In the genomic region with DNA sequence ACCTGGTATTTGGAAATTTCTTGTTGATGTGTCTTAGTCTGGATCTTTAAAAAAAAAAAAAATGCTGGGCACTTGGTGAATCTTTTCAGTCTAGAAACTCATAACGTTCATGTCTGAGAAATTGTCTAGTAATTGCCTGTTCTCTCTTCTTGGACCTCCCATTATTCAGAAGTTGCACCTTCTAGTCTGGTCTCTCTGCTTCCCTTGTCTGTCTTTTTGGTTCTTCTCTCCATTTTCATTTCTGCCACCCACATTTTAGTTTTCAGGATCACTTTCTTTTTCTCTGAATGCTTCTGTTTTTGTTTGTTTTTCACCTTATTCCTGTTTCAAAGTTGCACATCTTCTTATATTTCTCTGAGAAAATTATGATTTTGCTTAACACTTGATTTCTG, we compare ENCODE assay signal across 29 cellular contexts. TPM values are rescaled to one million over a fixed set of nuclear protein-coding genes. Genes with fewer than 3 reads are reported as not detected.
A peak's percentile ranks its signal among the peaks of the same experiment; 100 is the strongest.
DNase-seq lines count a peak whose midpoint lies in the region; ATAC-seq, FAIRE-seq and TF ChIP-seq lines count a peak whose summit lies in the region.
"Had no signal": no experiment of that assay in that cellular context is flagged by ENCODE, and none has a peak within 500 bp of the region (broad histone marks: within the 10 kb centered on the region; RNA-seq: fewer than 3 reads in every experiment).

No MANE protein-coding gene starts in this region.

- H3K9me3 ChIP-seq in HEK293 (ENCODE audit: control insufficient read depth, insufficient read depth, low read depth, low read length) (no peaks in the 10 kb centered on the region; the same call in 1 of the 2 replicates), GM12878 (replicated peaks; ENCODE audit: control insufficient read depth, insufficient read depth, low read length) (no peaks in the 10 kb centered on the region; the same call in 2 of the 3 replicates)
- H3K9me3 ChIP-seq: BE2C had no signal

- no peak overlapping the region for H3K4me2 ChIP-seq in GM12878 (ENCODE audit: control insufficient read depth, insufficient read depth)
- H3K4me2 ChIP-seq: BLaER1 had no signal

- H4K20me1 ChIP-seq in GM12878 (ENCODE audit: control insufficient read depth, insufficient read depth) = no peaks in the 10 kb centered on the region
- H4K20me1 ChIP-seq: BLaER1 had no signal

- intact Hi-C loops in GM12878 (cut with micrococcal nuclease; ENCODE audit: unreplicated experiment) = no loop called here

- no peak overlapping the region for H2AFZ ChIP-seq in GM12878 (ENCODE audit: control insufficient read depth, low read depth, low read length)

- no peak for TF ChIP-seq RAD21 in GM12878 (IDR thresholded peaks at IDR 0.05; ENCODE audit: insufficient read depth, low read depth, low read length)

- SMC1A ChIA-PET in GM12878 (lab: Charles Lee; ENCODE audit: uncharacterized antibody, unreplicated experiment) = no interaction called here

- ATAC-seq in GM12878 = no peak
- ATAC-seq in memory B cell (ENCODE audit: low read depth) = no peak
- ATAC-seq in GM21737 (IDR thresholded peaks at IDR 0.05; ENCODE audit: unreplicated experiment) = no peak
- ATAC-seq in GM21717 (IDR thresholded peaks at IDR 0.05; ENCODE audit: unreplicated experiment) = no peak

- TF ChIP-seq CTCF in HEK293 (tag by site-specific recombination; IDR thresholded peaks at IDR 0.05) (no peak), GM12878 (IDR thresholded peaks at IDR 0.05 in 2 of 3, conservative IDR thresholded peaks at IDR 0.05 in 1 of 3; ENCODE audit: control insufficient read depth in 2 of 3, extremely low read depth in 1 of 3, insufficient read depth in 1 of 3, low read depth in 3 of 3, low read length in 3 of 3) (no peak)

- POLR2A ChIA-PET in HEK293 (lab: Yijun Ruan, JAX) = no interaction called here
- POLR2A ChIA-PET in GM12878 (lab: Charles Lee) = no interaction called here

- peaks cover 12% of the 10 kb centered on the region for H3K36me3 Mint-ChIP-seq in memory B cell
- H3K36me3 Mint-ChIP-seq: CD14-positive monocyte; CD4-positive, alpha-beta memory T cell; CD4-positive, CD25-positive, alpha-beta regulatory T cell; CD8-positive, alpha-beta memory T cell had no signal

- peak; percentile 49 for FAIRE-seq in GM12878 (lab: Jason Lieb, UNC)
- FAIRE-seq: A204.1, GM12891, GM18507 had no signal

- CTCF ChIA-PET in HEK293 (lab: Yijun Ruan, JAX) = interaction anchor here (2.6 kb wide), 1 partner anchor 19 kb away, joined by 11 read pairs; no protein-coding TSS in a partner anchor
- CTCF ChIA-PET in GM12878 (lab: Yijun Ruan, JAX) = no interaction called here

- H3K4me3 ChIP-seq in HEK293 (ENCODE audit: low read depth, low read length) (no peak overlapping the region), GM12878 (no peak overlapping the region)
- H3K4me3 ChIP-seq: BLaER1 had no signal

- peaks cover 6% of the 10 kb centered on the region for H3K9me3 Mint-ChIP-seq in memory B cell

- H3K4me1 Mint-ChIP-seq in memory B cell = peaks cover 41% of the 10 kb centered on the region
- H3K4me1 Mint-ChIP-seq: CD14-positive monocyte; CD4-positive, alpha-beta memory T cell; CD4-positive, CD25-positive, alpha-beta regulatory T cell; CD8-positive, alpha-beta memory T cell had no signal

- H3K27ac Mint-ChIP-seq in memory B cell = peak overlapping the region; percentile 15
- H3K27ac Mint-ChIP-seq: CD14-positive monocyte; CD4-positive, alpha-beta memory T cell; CD8-positive, alpha-beta memory T cell had no signal

- H3K27me3 ChIP-seq in GM12878 (replicated peaks in 1 of 2; ENCODE audit: control insufficient read depth in 2 of 2, insufficient read depth in 2 of 2, low read length in 1 of 2) = no peaks in the 10 kb centered on the region
- H3K27me3 ChIP-seq: BE2C, BLaER1 had no signal

- WGBS in GM12878 (ENCODE audit: insufficient coverage, insufficient replicate concordance, low lambda C conversion rate, missing lambda C conversion rate) = 0% methylated on average over 1 of the region's 1 CpG

- H3K36me3 ChIP-seq in HEK293 (ENCODE audit: control insufficient read depth in 2 of 2, insufficient read depth in 1 of 2, low read length in 2 of 2) = no peaks in the 10 kb centered on the region
- H3K36me3 ChIP-seq in GM12878 (ENCODE audit: control insufficient read depth in 2 of 2, insufficient read depth in 2 of 2, low read length in 1 of 2) = no peaks in the 10 kb centered on the region
- H3K36me3 ChIP-seq: BE2C, BLaER1 had no signal

- no TSS peak for BruUV-seq in GM12878 (replicated peaks; lab: Mats Ljungman, UMichigan)

- no peak overlapping the region for H3K9ac ChIP-seq in GM12878 (ENCODE audit: control insufficient read depth, insufficient read depth, low read length)
- H3K9ac ChIP-seq: BLaER1 had no signal

- H3K79me2 ChIP-seq in GM12878 (ENCODE audit: control insufficient read depth, insufficient read depth, low read length) = no peaks in the 10 kb centered on the region

- RAD21 ChIA-PET in GM12878 (lab: Charles Lee; ENCODE audit: unreplicated experiment) = no interaction called here

- DNase-seq in MV-4-11 (lab: John Stamatoyannopoulos, UW) (peak; percentile 15), GM12878 (ENCODE audit: low read depth, low spot score) (no peak), memory B cell (ENCODE audit: low spot score in 2 of 2) (no peak), epidermal melanocyte (ENCODE audit: insufficient read length, low spot score) (no peak), hepatic stellate cell (ENCODE audit: low spot score) (no peak)
- DNase-seq: 8988T; ACHN; BE2C; C1 segment of cervical spinal cord; CD4-positive, alpha-beta memory T cell; CD4-positive, CD25-positive, alpha-beta regulatory T cell; CD8-positive, alpha-beta memory T cell; COR-L47; DMS 273 treated with DMSO at 0.1 percent for 48 hours; DMS153; DMS53; DMS79; DND-41; EL; GDM1 had no signal

- H3K27ac ChIP-seq in HEK293 (ENCODE audit: extremely low read depth, low read depth, low read length) (no peak overlapping the region), GM12878 (ENCODE audit: control insufficient read depth, insufficient read depth) (no peak overlapping the region)
- H3K27ac ChIP-seq: BLaER1 had no signal

- no peak for TF ChIP-seq EP300 in GM12878 (IDR thresholded peaks at IDR 0.05; ENCODE audit: borderline replicate concordance in 1 of 2, control insufficient read depth in 1 of 2, low read depth in 2 of 2, low read length in 2 of 2)

- H3K4me3 Mint-ChIP-seq in memory B cell = no peak overlapping the region
- H3K4me3 Mint-ChIP-seq: CD14-positive monocyte; CD4-positive, CD25-positive, alpha-beta regulatory T cell; CD8-positive, alpha-beta memory T cell had no signal

- TF ChIP-seq POLR2A in GM12878 (IDR thresholded peaks at IDR 0.05; ENCODE audit: low read depth, low read length) = no peak

- in situ Hi-C loops in GM12878 (cut with MboI) = no loop called here

- H3K27me3 Mint-ChIP-seq in memory B cell = no peaks in the 10 kb centered on the region

- H3K4me1 ChIP-seq in HEK293 (ENCODE audit: control insufficient read depth, insufficient read depth, low read length) (no peaks in the 10 kb centered on the region), GM12878 (ENCODE audit: control insufficient read depth, insufficient read depth, low read length) (no peaks in the 10 kb centered on the region)
- H3K4me1 ChIP-seq: BE2C, BLaER1 had no signal

TF ChIP-seq in HEK293, 187 proteins besides CTCF, POLR2A, EP300 and RAD21 (continues in another document):
- TF ChIP-seq, protein P1, sequence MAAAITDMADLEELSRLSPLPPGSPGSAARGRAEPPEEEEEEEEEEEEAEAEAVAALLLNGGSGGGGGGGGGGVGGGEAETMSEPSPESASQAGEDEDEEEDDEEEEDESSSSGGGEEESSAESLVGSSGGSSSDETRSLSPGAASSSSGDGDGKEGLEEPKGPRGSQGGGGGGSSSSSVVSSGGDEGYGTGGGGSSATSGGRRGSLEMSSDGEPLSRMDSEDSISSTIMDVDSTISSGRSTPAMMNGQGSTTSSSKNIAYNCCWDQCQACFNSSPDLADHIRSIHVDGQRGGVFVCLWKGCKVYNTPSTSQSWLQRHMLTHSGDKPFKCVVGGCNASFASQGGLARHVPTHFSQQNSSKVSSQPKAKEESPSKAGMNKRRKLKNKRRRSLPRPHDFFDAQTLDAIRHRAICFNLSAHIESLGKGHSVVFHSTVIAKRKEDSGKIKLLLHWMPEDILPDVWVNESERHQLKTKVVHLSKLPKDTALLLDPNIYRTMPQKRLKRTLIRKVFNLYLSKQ (tag by site-specific recombination; IDR thresholded peaks at IDR 0.05; ENCODE audit: borderline replicate concordance) = no peak
- TF ChIP-seq ZNF133 (tag by site-specific recombination; IDR thresholded peaks at IDR 0.05) = peak; percentile 96

TF ChIP-seq in GM12878, 131 proteins besides CTCF, POLR2A, EP300 and RAD21 (continues in another document):
- TF ChIP-seq NBN (IDR thresholded peaks at IDR 0.05) = no peak

RNA-seq across cellular contexts. Expression of gene BACE2, which starts 21.2 kb away (rescaled TPM):
- total RNA-seq in GM12878 (2013; cell fraction: nucleolus; rRNA removed) = 0.15 TPM in 1 of 2 replicates, not detected in the other
- total RNA-seq in GM12878 (2014; rRNA removed) (0.05 TPM in 1 of 2 replicates, not detected in the other), GM12878 (2014; rRNA removed; fragmentation: Illumina TruSeq; extraction: Trizol) (not detected in 2 replicates), GM12878 (2021) (0.08 and 0.18 TPM in 2 replicates)
- 0.60 TPM for polyA plus RNA-seq in GM12878 (2011; ENCODE audit: low read depth)
- polyA plus RNA-seq in GM12878 (2011; rRNA removed) (0.69 and 0.86 TPM in 2 replicates), GM12878 (2014; fragmentation: Illumina TruSeq; extraction: Trizol) (0.04 TPM in 1 of 2 replicates, not detected in the other), GM12878 (2014; fragmentation: Nextera tagmentation; extraction: Ambion mirVana) (under 1 TPM; 0.04 to 0.31 TPM), GM12878 (2014; rRNA removed) (0.30 TPM in 1 of 2 replicates, not detected in the other), GM12878 (2016; fragmentation: Nextera tagmentation; extraction: Ambion mirVana) (not detected)
- polyA plus RNA-seq in GM12878 (2011; cell fraction: cytosol; rRNA removed) = 0.50 and 0.76 TPM in 2 replicates
- 0.51 and 0.73 TPM in 2 replicates for polyA plus RNA-seq in GM12878 (2011; cell fraction: nucleus; rRNA removed)
- polyA plus RNA-seq in GM12878 (2012) = 0.37 and 0.81 TPM in 2 replicates
- polyA minus RNA-seq in GM12878 (2011; rRNA and poly(A)+ RNA removed) = 0.29 and 0.46 TPM in 2 replicates
- polyA minus RNA-seq in GM12878 (2011; cell fraction: cytosol; rRNA and poly(A)+ RNA removed) = 1.1 TPM in 1 of 2 replicates, not detected in the other
- polyA minus RNA-seq in GM12878 (2011; cell fraction: nucleus; rRNA and poly(A)+ RNA removed) = 0.24 and 0.48 TPM in 2 replicates
- total RNA-seq: CD4-positive, alpha-beta memory T cell; G401 had no signal
